Comparison of ENCODE assay signal across 8 cellular contexts in genomic region chr11:14894657-14895598, GRCh38. TPM values are rescaled to one million over a fixed set of nuclear protein-coding genes. Genes with fewer than 3 reads are reported as not detected.
DNase-seq lines count a peak whose midpoint lies in the region; FAIRE-seq and TF ChIP-seq lines count a peak whose summit lies in the region.

No MANE protein-coding gene starts in this region.

- H3K9me3 Mint-ChIP-seq in activated T-helper 2 cell treated with anti-CD3 and anti-CD28 coated beads, Interferon-gamma antibody, Interleukin-2, Interleukin-4, amounts not matched to agents 10 μg/mL and 5 μg/mL and 100 μg/mL, durations not matched to agents 14 hours and 24 hours and 36 hours: no peaks in the 10 kb centered on the region

- H3K27ac Mint-ChIP-seq in activated T-helper 2 cell treated with anti-CD3 and anti-CD28 coated beads, Interferon-gamma antibody, Interleukin-2, Interleukin-4, amounts not matched to agents 10 μg/mL and 5 μg/mL and 100 μg/mL, durations not matched to agents 14 hours and 24 hours and 36 hours: peak overlapping the region; percentile 43

- H3K4me3 Mint-ChIP-seq in activated T-helper 2 cell treated with anti-CD3 and anti-CD28 coated beads, Interferon-gamma antibody, Interleukin-2, Interleukin-4, amounts not matched to agents 10 μg/mL and 5 μg/mL and 100 μg/mL, durations not matched to agents 14 hours and 24 hours and 36 hours (ENCODE audit: low read depth): no peak overlapping the region

- H3K9me3 ChIP-seq in keratinocyte (ENCODE audit: control insufficient read depth, low read depth, low read length) (no peaks in the 10 kb centered on the region), prostate gland (no peaks in the 10 kb centered on the region)

- in situ Hi-C loops in GM13976 (cut with MboI; ENCODE audit: low sequenced_read_pairs, unreplicated experiment): loop anchor here (10.0 kb wide), 1 partner anchor 350 kb away; no protein-coding TSS in a partner anchor

- 72% methylated on average over 5 of the region's 5 CpGs for WGBS in prostate gland

- H3K79me2 ChIP-seq in keratinocyte (ENCODE audit: control insufficient read depth, insufficient read depth, low read length): peaks cover 2% of the 10 kb centered on the region

- H3K4me3 ChIP-seq in HL-60 (replicated peaks; ENCODE audit: insufficient read depth, low read length) (no peak overlapping the region), keratinocyte (ENCODE audit: control insufficient read depth in 2 of 3, extremely low read depth in 1 of 3, insufficient read depth in 2 of 3, low read depth in 1 of 3, low read length in 3 of 3) (no peak overlapping the region), prostate gland (no peak overlapping the region)

- no peaks in the 10 kb centered on the region for H4K20me1 ChIP-seq in keratinocyte (ENCODE audit: control insufficient read depth, extremely low read depth, insufficient read depth, low read length)

- DNase-seq in AG20443 (ENCODE audit: low spot score) (peak; percentile 41), HL-60 (ENCODE audit: low read depth in 1 of 2, low spot score in 1 of 2) (peak; percentile 66 to 93), keratinocyte (ENCODE audit: low read depth, low spot score) (no peak), NCI-H446 treated with DMSO at 0.1 percent for 48 hours (lab: John Stamatoyannopoulos, UW) (no peak), prostate gland (ENCODE audit: low spot score) (no peak), GM13976 (ENCODE audit: low spot score) (no peak)
- no peak for DNase-seq in activated T-helper 2 cell treated with anti-CD3 and anti-CD28 coated beads, Interferon-gamma antibody, Interleukin-2, Interleukin-4, amounts not matched to agents 10 μg/mL and 5 μg/mL and 100 μg/mL, durations not matched to agents 14 hours and 24 hours and 36 hours (ENCODE audit: low spot score)
- no peak for DNase-seq in stimulated activated CD4-positive, alpha-beta T cell treated with anti-CD3 and anti-CD28 coated beads, Interleukin-4, amount 100 ng/mL, for 4 hours

- peaks cover 39% of the 10 kb centered on the region for H3K4me1 Mint-ChIP-seq in activated T-helper 2 cell treated with anti-CD3 and anti-CD28 coated beads, Interferon-gamma antibody, Interleukin-2, Interleukin-4, amounts not matched to agents 10 μg/mL and 5 μg/mL and 100 μg/mL, durations not matched to agents 14 hours and 24 hours and 36 hours (ENCODE audit: low read depth)

- H3K27me3 Mint-ChIP-seq in activated T-helper 2 cell treated with anti-CD3 and anti-CD28 coated beads, Interferon-gamma antibody, Interleukin-2, Interleukin-4, amounts not matched to agents 10 μg/mL and 5 μg/mL and 100 μg/mL, durations not matched to agents 14 hours and 24 hours and 36 hours (ENCODE audit: low read depth): no peaks in the 10 kb centered on the region

- H3K36me3 ChIP-seq in keratinocyte (ENCODE audit: control insufficient read depth in 2 of 2, extremely low read depth in 1 of 2, insufficient read depth in 2 of 2, low read length in 2 of 2) (no peaks in the 10 kb centered on the region), prostate gland (no peaks in the 10 kb centered on the region)

- no peak overlapping the region for H2AFZ ChIP-seq in keratinocyte (ENCODE audit: control insufficient read depth, low read length)

- peak overlapping the region; percentile 70 for H3K27ac ChIP-seq in HL-60 (replicated peaks)
- no peak overlapping the region for H3K27ac ChIP-seq in keratinocyte (ENCODE audit: control insufficient read depth, insufficient read depth, low read length)
- H3K27ac ChIP-seq in prostate gland: no peak overlapping the region

- no peaks in the 10 kb centered on the region for H3K9me1 ChIP-seq in keratinocyte (ENCODE audit: control insufficient read depth, extremely low read depth, insufficient read depth, low read length)

- no peak for TF ChIP-seq POLR2A in prostate gland (IDR thresholded peaks at IDR 0.05)

- H3K4me1 ChIP-seq in keratinocyte (ENCODE audit: control insufficient read depth, extremely low read depth, insufficient read depth, low read length): peaks cover 8% of the 10 kb centered on the region
- H3K4me1 ChIP-seq in prostate gland (replicated peaks): no peaks in the 10 kb centered on the region

- H3K9ac ChIP-seq in keratinocyte (ENCODE audit: control insufficient read depth, extremely low read depth, insufficient read depth, low read length): no peak overlapping the region

- dilution Hi-C loops in keratinocyte (cut with MboI; ENCODE audit: extremely low pct_ligation_motif_present, low sequenced_read_pairs): no loop called here

- no peak for TF ChIP-seq CTCF in HL-60 (IDR thresholded peaks at IDR 0.05; ENCODE audit: insufficient read depth, low read length)
- no peak for TF ChIP-seq CTCF in keratinocyte (optimal IDR thresholded peaks at IDR 0.05 in 1 of 3, IDR thresholded peaks at IDR 0.05 in 1 of 3, conservative IDR thresholded peaks at IDR 0.05 in 1 of 3; ENCODE audit: extremely low read depth in 1 of 3, insufficient read depth in 2 of 3, low read length in 3 of 3)
- no peak for TF ChIP-seq CTCF in prostate gland (IDR thresholded peaks at IDR 0.05)
- TF ChIP-seq CTCF in GM13976 (IDR thresholded peaks at IDR 0.05; ENCODE audit: borderline replicate concordance, control extremely low read depth, extremely low read depth, insufficient read depth, missing control alignments): no peak

- H3K36me3 Mint-ChIP-seq in activated T-helper 2 cell treated with anti-CD3 and anti-CD28 coated beads, Interferon-gamma antibody, Interleukin-2, Interleukin-4, amounts not matched to agents 10 μg/mL and 5 μg/mL and 100 μg/mL, durations not matched to agents 14 hours and 24 hours and 36 hours (ENCODE audit: low read depth): peaks cover 6% of the 10 kb centered on the region

- H3K27me3 ChIP-seq in HL-60 (ENCODE audit: insufficient read depth, poor library complexity, severe bottlenecking) (no peaks in the 10 kb centered on the region), keratinocyte (ENCODE audit: control insufficient read depth, extremely low read depth, insufficient read depth, low read length) (peaks cover 3% of the 10 kb centered on the region), prostate gland (replicated peaks; ENCODE audit: insufficient read depth) (no peaks in the 10 kb centered on the region)

- intact Hi-C loops in activated T-helper 2 cell treated with anti-CD3 and anti-CD28 coated beads, Interferon-gamma antibody, Interleukin-2, Interleukin-4, amounts not matched to agents 10 μg/mL and 5 μg/mL and 100 μg/mL, durations not matched to agents 14 hours and 24 hours and 36 hours (cut with micrococcal nuclease): no loop called here
- intact Hi-C loops in prostate gland (cut with DNase I): loop anchor here (10.0 kb wide), 1 partner anchor 250 kb away; the partner anchor contains the start of gene PDE3B

- no peak for FAIRE-seq in keratinocyte (lab: Jason Lieb, UNC)

- H3K4me2 ChIP-seq in keratinocyte (ENCODE audit: control insufficient read depth, extremely low read depth, insufficient read depth, low read depth, low read length): peak overlapping the region; percentile 10

RNA-seq across cellular contexts. Expression of gene CYP2R1, which starts 2.9 kb away (rescaled TPM):
- 18.2 and 20.8 TPM in 2 replicates for total RNA-seq in activated T-helper 2 cell treated with anti-CD3 and anti-CD28 coated beads, Interferon-gamma antibody, Interleukin-2, Interleukin-4, amounts not matched to agents 10 μg/mL and 5 μg/mL and 100 μg/mL, durations not matched to agents 14 hours and 24 hours and 36 hours
- 6.5 to 15.5 TPM (median 14.4 TPM) in 3 replicates for polyA plus RNA-seq in keratinocyte
- 8.6 TPM for polyA plus RNA-seq in keratinocyte (2011; ENCODE audit: low read depth)
- 5.7 and 13.2 TPM in 2 replicates for polyA plus RNA-seq in keratinocyte (2011; cell fraction: cytosol; rRNA removed)
- polyA plus RNA-seq in keratinocyte (2011; cell fraction: nucleus; rRNA removed): 28.1 and 28.5 TPM in 2 replicates
- 12.6 and 34.1 TPM in 2 replicates for polyA plus RNA-seq in keratinocyte (2012; ENCODE audit: low replicate concordance)
- polyA minus RNA-seq in keratinocyte: 0.62 to 12.6 TPM (median 7.1 TPM) in 3 replicates
- 3.8 TPM for polyA minus RNA-seq in keratinocyte (2011; cell fraction: cytosol; rRNA and poly(A)+ RNA removed)
- polyA minus RNA-seq in keratinocyte (2011; cell fraction: nucleus; rRNA and poly(A)+ RNA removed): 5.0 and 8.5 TPM in 2 replicates
- total RNA-seq in prostate gland: 10 to 100 TPM; 21.1 to 26.6 TPM

Comparison
In these comparisons a context has a peak if more than half of its experiments do, and no peak if none do; other contexts are left out.
1. DNase-seq: peak in AG20443 (single experiment) and HL-60 (2 of 2); none in activated T-helper 2 cell treated with anti-CD3 and anti-CD28 coated beads, Interferon-gamma antibody, Interleukin-2, Interleukin-4, amounts not matched to agents 10 μg/mL and 5 μg/mL and 100 μg/mL, durations not matched to agents 14 hours and 24 hours and 36 hours (single experiment), keratinocyte (single experiment), NCI-H446 treated with DMSO at 0.1 percent for 48 hours (single experiment), prostate gland (single experiment), stimulated activated CD4-positive, alpha-beta T cell treated with anti-CD3 and anti-CD28 coated beads, Interleukin-4, amount 100 ng/mL, for 4 hours (0 of 2) and GM13976 (single experiment).